In the genomic region with DNA sequence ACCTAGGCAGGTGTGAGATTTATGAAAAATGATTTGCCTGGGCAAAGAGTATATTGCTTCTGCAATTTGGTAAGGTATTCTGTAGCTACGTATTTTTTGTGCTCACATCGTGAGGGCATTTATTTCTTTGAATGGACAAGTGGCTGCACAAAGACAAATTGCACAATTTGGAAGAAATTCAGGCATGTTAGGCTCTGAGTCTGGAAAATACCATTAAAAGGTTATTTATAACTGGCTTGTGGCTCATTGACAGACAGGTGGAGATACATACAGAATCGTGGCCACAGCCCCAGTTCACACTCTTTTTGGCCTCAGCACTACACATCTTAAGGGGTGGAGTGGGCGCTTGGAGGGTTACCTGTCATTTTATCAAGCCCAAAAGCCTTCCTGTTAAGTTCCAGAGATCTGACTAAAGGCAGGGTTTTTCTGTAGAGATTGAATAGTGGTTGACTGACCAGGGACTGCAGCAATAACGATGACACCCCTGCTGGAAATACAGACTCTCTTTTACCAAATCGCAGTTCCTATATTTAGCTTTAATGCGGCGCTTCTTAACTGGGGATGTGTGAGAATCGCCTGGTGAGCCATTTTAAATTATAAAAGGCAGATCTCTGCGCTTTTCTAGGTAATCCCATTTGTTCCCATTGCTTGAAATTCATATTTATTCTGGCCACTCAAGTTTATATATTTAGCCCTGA, we compare ENCODE assay signal across 17 cellular contexts.
"Had no signal": no experiment of that assay in that cellular context is flagged by ENCODE, and none has a peak within 500 bp of the region (broad histone marks: within the 10 kb centered on the region; RNA-seq: fewer than 3 reads in every experiment).

No MANE protein-coding gene starts in this region.

- H3K4me3 ChIP-seq: heart right ventricle, pancreas, skin epidermis had no signal

- H3K36me3 ChIP-seq: heart right ventricle, pancreas had no signal

- H3K27me3 ChIP-seq: heart right ventricle, pancreas had no signal

- H3K27ac ChIP-seq: heart right ventricle, pancreas, skin epidermis, VCaP had no signal

- H3K4me3 Mint-ChIP-seq: activated naive CD4-positive, alpha-beta T cell treated with anti-CD3 and anti-CD28 coated beads for 36 hours; activated naive CD8-positive, alpha-beta T cell treated with anti-CD3 and anti-CD28 coated beads, Interleukin-2, amount 50 U/mL, for 24 hours; activated T-helper 17 cell treated with anti-CD3 and anti-CD28 coated beads, Interleukin-2, amount 50 U/mL, for 72 hours; type B pancreatic cell had no signal

- H3K9me3 ChIP-seq: heart right ventricle, pancreas had no signal

- DNase-seq: activated CD4-positive, alpha-beta T cell treated with anti-CD3 and anti-CD28 coated beads, Interleukin-2, amount 50 U/mL, for 48 hours; activated naive CD4-positive, alpha-beta T cell treated with anti-CD3 and anti-CD28 coated beads for 36 hours; activated naive CD8-positive, alpha-beta T cell treated with anti-CD3 and anti-CD28 coated beads, Interleukin-2, amount 50 U/mL, for 24 hours; caudate nucleus; cortex of kidney; effector CD8-positive, alpha-beta T cell; heart right ventricle; left colon; midbrain; pancreas; stimulated activated CD4-positive, alpha-beta T cell treated with anti-CD3 and anti-CD28 coated beads, Interleukin-15, amount 100 ng/mL, for 24 hours; stimulated activated CD4-positive, alpha-beta T cell treated with anti-CD3 and anti-CD28 coated beads, Interleukin-4, amount 100 ng/mL, for 24 hours; stimulated activated naive CD4-positive, alpha-beta T cell had no signal

- H3K9me3 Mint-ChIP-seq: activated naive CD4-positive, alpha-beta T cell treated with anti-CD3 and anti-CD28 coated beads for 36 hours; activated naive CD8-positive, alpha-beta T cell treated with anti-CD3 and anti-CD28 coated beads, Interleukin-2, amount 50 U/mL, for 24 hours; activated T-helper 17 cell treated with anti-CD3 and anti-CD28 coated beads, Interleukin-2, amount 50 U/mL, for 72 hours; type B pancreatic cell had no signal

- ATAC-seq: activated naive CD8-positive, alpha-beta T cell treated with anti-CD3 and anti-CD28 coated beads, Interleukin-2, amount 50 U/mL, for 24 hours; activated T-helper 17 cell treated with anti-CD3 and anti-CD28 coated beads, Interleukin-2, amount 50 U/mL, for 72 hours; left colon had no signal

- H3K27ac Mint-ChIP-seq: activated naive CD4-positive, alpha-beta T cell treated with anti-CD3 and anti-CD28 coated beads for 36 hours; activated naive CD8-positive, alpha-beta T cell treated with anti-CD3 and anti-CD28 coated beads, Interleukin-2, amount 50 U/mL, for 24 hours; activated T-helper 17 cell treated with anti-CD3 and anti-CD28 coated beads, Interleukin-2, amount 50 U/mL, for 72 hours; type B pancreatic cell had no signal

- H3K27me3 Mint-ChIP-seq: activated naive CD8-positive, alpha-beta T cell treated with anti-CD3 and anti-CD28 coated beads, Interleukin-2, amount 50 U/mL, for 24 hours; activated T-helper 17 cell treated with anti-CD3 and anti-CD28 coated beads, Interleukin-2, amount 50 U/mL, for 72 hours; type B pancreatic cell had no signal
